In genomic region chr16:56916571-56917403, GRCh38 we compare ENCODE assay signal across 8 cellular contexts. TPM values are rescaled to one million over a fixed set of nuclear protein-coding genes. Genes with fewer than 3 reads are reported as not detected.
DNase-seq lines count a peak whose midpoint lies in the region; ATAC-seq and TF ChIP-seq lines count a peak whose summit lies in the region.

No MANE protein-coding gene starts in this region.

- H3K27ac Mint-ChIP-seq in CD8-positive, alpha-beta T cell, result peak overlapping the region; percentile 47

- intact Hi-C loops in CD8-positive, alpha-beta T cell (cut with DNase I, micrococcal nuclease), result no loop called here
- intact Hi-C loops in body of pancreas (cut with DNase I) (no loop called here), spleen (cut with DNase I; ENCODE audit: low total_unique reads) (no loop called here)

- no peak overlapping the region for H3K27ac ChIP-seq in CD8-positive, alpha-beta T cell (ENCODE audit: low read depth, low read length)
- H3K27ac ChIP-seq in body of pancreas, result peak overlapping the region; percentile 78 to 88 (median 84)
- peak overlapping the region; percentile 68 to 93 (median 84) for H3K27ac ChIP-seq in spleen

- POLR2A ChIA-PET in CD8-positive, alpha-beta T cell (lab: Charles Lee), result interaction anchor here (0.5 to 1.3 kb wide), 2 partner anchors 14 to 15 kb away, joined by 3 to 4 read pairs; partner anchors contain the start of gene HERPUD1

- DNase-seq in CD8-positive, alpha-beta T cell, result no peak
- DNase-seq in body of pancreas (peak in 1 of 4 donors; percentile 12), spleen (no peak), NCI-H2171 treated with DMSO at 0.1 percent for 48 hours (lab: John Stamatoyannopoulos, UW) (no peak), UCSD-AML1 (lab: John Stamatoyannopoulos, UW; ENCODE audit: unreplicated experiment) (no peak), dermis blood vessel endothelial cell (no peak)

- no peak for TF ChIP-seq CTCF in CD8-positive, alpha-beta T cell (IDR thresholded peaks at IDR 0.05)
- TF ChIP-seq CTCF in body of pancreas (IDR thresholded peaks at IDR 0.05) (no peak), spleen (IDR thresholded peaks at IDR 0.05 in 8 of 11, conservative IDR thresholded peaks at IDR 0.05 in 3 of 11) (no peak)

- H3K36me3 Mint-ChIP-seq in CD8-positive, alpha-beta T cell, result no peaks in the 10 kb centered on the region

- WGBS in body of pancreas, 2 donors, result 38 to 45% methylated on average over 5 of the region's 5 CpGs
- WGBS in spleen, 5 donors, result 22 to 33% (median 25%) methylated on average over 5 of the region's 5 CpGs

- CTCF ChIA-PET in CD8-positive, alpha-beta T cell (lab: Charles Lee), result interaction anchor here (1.1 kb wide), 1 partner anchor 14 kb away, joined by 3 read pairs; no protein-coding TSS in a partner anchor

- TF ChIP-seq POLR2A in body of pancreas (IDR thresholded peaks at IDR 0.05) (no peak), spleen (IDR thresholded peaks at IDR 0.05) (no peak)

- peaks cover 19% of the 10 kb centered on the region for H3K4me1 ChIP-seq in CD8-positive, alpha-beta T cell (ENCODE audit: insufficient read depth, low read length)
- H3K4me1 ChIP-seq in body of pancreas (peaks cover 64% of the 10 kb centered on the region), spleen (peaks cover 9 to 74% (median 41%) of the 10 kb centered on the region in 6 donors)

- no peaks in the 10 kb centered on the region for H3K9me3 Mint-ChIP-seq in CD8-positive, alpha-beta T cell

- no peaks in the 10 kb centered on the region for H3K27me3 ChIP-seq in CD8-positive, alpha-beta T cell (ENCODE audit: insufficient read depth, low read length)
- H3K27me3 ChIP-seq in body of pancreas (no peaks in the 10 kb centered on the region), spleen (replicated peaks in 1 of 7) (no peaks in the 10 kb centered on the region)

- H3K36me3 ChIP-seq in CD8-positive, alpha-beta T cell (ENCODE audit: insufficient read depth, low read length), result no peaks in the 10 kb centered on the region
- H3K36me3 ChIP-seq in body of pancreas (replicated peaks in 1 of 2; ENCODE audit: insufficient read depth in 1 of 2, low read depth in 2 of 2), result no peaks in the 10 kb centered on the region
- H3K36me3 ChIP-seq in spleen, result no peaks in the 10 kb centered on the region

- H3K9me3 ChIP-seq in CD8-positive, alpha-beta T cell (ENCODE audit: low read length), result no peaks in the 10 kb centered on the region
- H3K9me3 ChIP-seq in body of pancreas (no peaks in the 10 kb centered on the region), spleen (no peaks in the 10 kb centered on the region)

- peak overlapping the region; percentile 20 for H3K4me3 ChIP-seq in CD8-positive, alpha-beta T cell (ENCODE audit: low read depth, low read length)
- no peak overlapping the region for H3K4me3 ChIP-seq in body of pancreas
- H3K4me3 ChIP-seq in spleen, result no peak overlapping the region

- ATAC-seq in CD8-positive, alpha-beta T cell, result peak; percentile 61
- ATAC-seq in GM19455 (IDR thresholded peaks at IDR 0.05; ENCODE audit: unreplicated experiment), result peak; percentile 73
- peak; percentile 72 for ATAC-seq in HG03442 (IDR thresholded peaks at IDR 0.05; ENCODE audit: unreplicated experiment)
- ATAC-seq in body of pancreas, result no peak

- H3K4me1 Mint-ChIP-seq in CD8-positive, alpha-beta T cell (ENCODE audit: low read depth), result peaks cover 18% of the 10 kb centered on the region

- no peaks in the 10 kb centered on the region for H3K27me3 Mint-ChIP-seq in CD8-positive, alpha-beta T cell (ENCODE audit: low read depth)

- H3K4me3 Mint-ChIP-seq in CD8-positive, alpha-beta T cell, result peak overlapping the region; percentile 5

RNA-seq across cellular contexts. Expression of gene HERPUD1, which starts 15.2 kb away (rescaled TPM):
- total RNA-seq in CD8-positive, alpha-beta T cell, result 100 to 1,000 TPM; 191 to 201 TPM
- total RNA-seq in body of pancreas, result 100 to 1,000 TPM; 211 to 293 TPM
- total RNA-seq in spleen, result 100 to 1,000 TPM; 162 to 370 (median 205) TPM
- 100 to 1,000 TPM in 1 of 3 donors, 10 to 100 TPM in 2; 84.1 to 105 (median 92.5) TPM for polyA plus RNA-seq in spleen
- total RNA-seq in dermis blood vessel endothelial cell, result 88.0 and 132 TPM in 2 replicates

RNA-seq across cellular contexts. Expression of gene CETP, which starts 45.0 kb away (rescaled TPM):
- total RNA-seq in CD8-positive, alpha-beta T cell, result under 1 TPM in 1 of 2 experiments, not detected in 1; 0.19 TPM
- under 1 TPM in 1 of 2 donors, not detected in 1; 0.66 TPM for total RNA-seq in body of pancreas
- 10 to 100 TPM; 15.4 to 73.8 (median 34.5) TPM for total RNA-seq in spleen
- polyA plus RNA-seq in spleen, result 10 to 100 TPM in 1 of 3 donors, 1 to 10 TPM in 2; 7.6 to 13.8 (median 9.8) TPM
- total RNA-seq in dermis blood vessel endothelial cell, result 10.9 and 11.4 TPM in 2 replicates

RNA-seq across cellular contexts. Expression of gene SLC12A3, which starts 51.8 kb away (rescaled TPM):
- not detected for total RNA-seq in CD8-positive, alpha-beta T cell
- total RNA-seq in body of pancreas, result not detected
- total RNA-seq in spleen, result 1 to 10 TPM in 3 of 7 donors, under 1 TPM in 4; 0.42 to 2.6 (median 0.94) TPM
- 1 to 10 TPM in 2 of 3 donors, under 1 TPM in 1; 0.46 to 2.3 (median 1.9) TPM for polyA plus RNA-seq in spleen
- not detected in 2 replicates for total RNA-seq in dermis blood vessel endothelial cell
